ENCODE assay signal across 6 cellular contexts in genomic region chr2:74441111-74441689, GRCh38. TPM values are rescaled to one million over a fixed set of nuclear protein-coding genes. Genes with fewer than 3 reads are reported as not detected.
DNase-seq lines count a peak whose midpoint lies in the region; ATAC-seq and TF ChIP-seq lines count a peak whose summit lies in the region.

No MANE protein-coding gene starts in this region.

- H3K9me3 ChIP-seq in ascending aorta (no peaks in the 10 kb centered on the region), muscle layer of duodenum (ENCODE audit: control insufficient read depth in 1 of 2, low read length in 2 of 2) (no peaks in the 10 kb centered on the region)

- H3K4me3 ChIP-seq in GM12864 (ENCODE audit: low read depth, low read length) (peak overlapping the region; percentile 28), ascending aorta (peak overlapping the region; percentile 68), muscle layer of duodenum (ENCODE audit: low read depth in 1 of 2, low read length in 2 of 2) (peak overlapping the region; percentile 69 to 70)

- peaks cover 12 to 30% of the 10 kb centered on the region in 2 donors for H3K4me1 ChIP-seq in ascending aorta
- H3K4me1 ChIP-seq in muscle layer of duodenum (ENCODE audit: control insufficient read depth in 1 of 2, insufficient read depth in 2 of 2, low read length in 2 of 2), result peaks cover 11 to 46% of the 10 kb centered on the region in 2 donors

- intact Hi-C loops in ascending aorta (cut with DNase I), result no loop called here

- no peak for DNase-seq in GM12864 (ENCODE audit: low read depth)
- no peak for DNase-seq in ascending aorta (ENCODE audit: low spot score in 2 of 2)
- no peak for DNase-seq in T-helper 9 cell
- no peak for DNase-seq in OCI-M2 (lab: John Stamatoyannopoulos, UW; ENCODE audit: unreplicated experiment)

- no peak for ATAC-seq in HG02938 (IDR thresholded peaks at IDR 0.05; ENCODE audit: unreplicated experiment)

- H3K27ac ChIP-seq in ascending aorta (peak overlapping the region; percentile 77 to 86), muscle layer of duodenum (ENCODE audit: low read length) (peak overlapping the region; percentile 91)

- H3K36me3 ChIP-seq in ascending aorta (no peaks in the 10 kb centered on the region), muscle layer of duodenum (ENCODE audit: control insufficient read depth in 1 of 2, insufficient read depth in 2 of 2, low read length in 2 of 2) (no peaks in the 10 kb centered on the region)

- TF ChIP-seq CTCF in GM12864 (IDR thresholded peaks at IDR 0.05; ENCODE audit: low read depth, low read length, missing control alignments), result no peak
- TF ChIP-seq CTCF in ascending aorta (IDR thresholded peaks at IDR 0.05), result no peak

- H3K27me3 ChIP-seq in ascending aorta (no peaks in the 10 kb centered on the region), muscle layer of duodenum (ENCODE audit: low read depth, low read length) (peaks cover 7% of the 10 kb centered on the region)

RNA-seq across cellular contexts. Expression of gene RTKN, which starts 0.5 kb away (rescaled TPM):
- total RNA-seq in ascending aorta, result 9.5 TPM

RNA-seq across cellular contexts. Expression of gene INO80B, which starts 13.7 kb away (rescaled TPM):
- 79.4 TPM for total RNA-seq in ascending aorta

RNA-seq across cellular contexts. Expression of gene WBP1, which starts 17.0 kb away (rescaled TPM):
- 18.1 TPM for total RNA-seq in ascending aorta

RNA-seq across cellular contexts. Expression of gene WDR54, which starts 19.7 kb away (rescaled TPM):
- 5.5 TPM for total RNA-seq in ascending aorta

RNA-seq across cellular contexts. Expression of gene C2orf81, which starts 19.8 kb away (rescaled TPM):
- 10.3 TPM for total RNA-seq in ascending aorta
